1 cellular context compared by ENCODE assay signal in the genomic region with DNA sequence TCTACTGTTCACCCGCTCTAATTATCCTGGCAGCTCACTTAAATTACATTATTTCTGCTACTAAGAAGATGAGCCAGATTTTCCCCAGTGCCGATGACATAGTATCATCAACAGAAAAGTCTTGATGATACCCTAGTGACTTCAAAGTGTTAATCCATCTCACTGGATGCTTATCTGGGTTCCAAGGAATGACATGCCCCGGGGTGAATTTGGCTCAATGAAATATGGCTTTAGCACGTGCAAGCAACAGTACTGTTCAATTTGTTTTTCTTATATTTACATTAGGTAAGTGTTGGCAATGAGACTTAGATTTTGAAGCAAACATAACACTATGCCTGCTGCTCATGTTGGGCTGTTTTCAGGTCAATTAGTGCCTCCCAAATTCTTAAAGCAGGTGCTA.
TF ChIP-seq lines count a peak whose summit lies in the region.

No MANE protein-coding gene starts in this region.

TF ChIP-seq in WTC11, 78 proteins besides CTCF, POLR2A, EP300 and RAD21 (continued from another document):
- TF ChIP-seq, protein P1, sequence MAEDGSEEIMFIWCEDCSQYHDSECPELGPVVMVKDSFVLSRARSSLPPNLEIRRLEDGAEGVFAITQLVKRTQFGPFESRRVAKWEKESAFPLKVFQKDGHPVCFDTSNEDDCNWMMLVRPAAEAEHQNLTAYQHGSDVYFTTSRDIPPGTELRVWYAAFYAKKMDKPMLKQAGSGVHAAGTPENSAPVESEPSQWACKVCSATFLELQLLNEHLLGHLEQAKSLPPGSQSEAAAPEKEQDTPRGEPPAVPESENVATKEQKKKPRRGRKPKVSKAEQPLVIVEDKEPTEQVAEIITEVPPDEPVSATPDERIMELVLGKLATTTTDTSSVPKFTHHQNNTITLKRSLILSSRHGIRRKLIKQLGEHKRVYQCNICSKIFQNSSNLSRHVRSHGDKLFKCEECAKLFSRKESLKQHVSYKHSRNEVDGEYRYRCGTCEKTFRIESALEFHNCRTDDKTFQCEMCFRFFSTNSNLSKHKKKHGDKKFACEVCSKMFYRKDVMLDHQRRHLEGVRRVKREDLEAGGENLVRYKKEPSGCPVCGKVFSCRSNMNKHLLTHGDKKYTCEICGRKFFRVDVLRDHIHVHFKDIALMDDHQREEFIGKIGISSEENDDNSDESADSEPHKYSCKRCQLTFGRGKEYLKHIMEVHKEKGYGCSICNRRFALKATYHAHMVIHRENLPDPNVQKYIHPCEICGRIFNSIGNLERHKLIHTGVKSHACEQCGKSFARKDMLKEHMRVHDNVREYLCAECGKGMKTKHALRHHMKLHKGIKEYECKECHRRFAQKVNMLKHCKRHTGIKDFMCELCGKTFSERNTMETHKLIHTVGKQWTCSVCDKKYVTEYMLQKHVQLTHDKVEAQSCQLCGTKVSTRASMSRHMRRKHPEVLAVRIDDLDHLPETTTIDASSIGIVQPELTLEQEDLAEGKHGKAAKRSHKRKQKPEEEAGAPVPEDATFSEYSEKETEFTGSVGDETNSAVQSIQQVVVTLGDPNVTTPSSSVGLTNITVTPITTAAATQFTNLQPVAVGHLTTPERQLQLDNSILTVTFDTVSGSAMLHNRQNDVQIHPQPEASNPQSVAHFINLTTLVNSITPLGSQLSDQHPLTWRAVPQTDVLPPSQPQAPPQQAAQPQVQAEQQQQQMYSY (CRISPR knock-in tag; IDR thresholded peaks at IDR 0.05) = no peak
- TF ChIP-seq, protein P2, sequence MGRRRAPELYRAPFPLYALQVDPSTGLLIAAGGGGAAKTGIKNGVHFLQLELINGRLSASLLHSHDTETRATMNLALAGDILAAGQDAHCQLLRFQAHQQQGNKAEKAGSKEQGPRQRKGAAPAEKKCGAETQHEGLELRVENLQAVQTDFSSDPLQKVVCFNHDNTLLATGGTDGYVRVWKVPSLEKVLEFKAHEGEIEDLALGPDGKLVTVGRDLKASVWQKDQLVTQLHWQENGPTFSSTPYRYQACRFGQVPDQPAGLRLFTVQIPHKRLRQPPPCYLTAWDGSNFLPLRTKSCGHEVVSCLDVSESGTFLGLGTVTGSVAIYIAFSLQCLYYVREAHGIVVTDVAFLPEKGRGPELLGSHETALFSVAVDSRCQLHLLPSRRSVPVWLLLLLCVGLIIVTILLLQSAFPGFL (CRISPR knock-in tag; IDR thresholded peaks at IDR 0.05; ENCODE audit: borderline replicate concordance) = no peak
- TF ChIP-seq NR2C2 (CRISPR knock-in tag; IDR thresholded peaks at IDR 0.05) = no peak
- TF ChIP-seq ZNF121 (CRISPR knock-in tag; IDR thresholded peaks at IDR 0.05) = no peak
- no peak for TF ChIP-seq NR3C1 (CRISPR knock-in tag; conservative IDR thresholded peaks at IDR 0.05; ENCODE audit: low read depth)
- no peak for TF ChIP-seq GTF2I (CRISPR knock-in tag; conservative IDR thresholded peaks at IDR 0.05)
- TF ChIP-seq NFYB (CRISPR knock-in tag; conservative IDR thresholded peaks at IDR 0.05; ENCODE audit: low read depth) = no peak
- no peak for TF ChIP-seq CBFB (CRISPR knock-in tag; IDR thresholded peaks at IDR 0.05; ENCODE audit: low read depth)
- no peak for TF ChIP-seq SOX15 (CRISPR knock-in tag; IDR thresholded peaks at IDR 0.05)
- TF ChIP-seq, protein P3, sequence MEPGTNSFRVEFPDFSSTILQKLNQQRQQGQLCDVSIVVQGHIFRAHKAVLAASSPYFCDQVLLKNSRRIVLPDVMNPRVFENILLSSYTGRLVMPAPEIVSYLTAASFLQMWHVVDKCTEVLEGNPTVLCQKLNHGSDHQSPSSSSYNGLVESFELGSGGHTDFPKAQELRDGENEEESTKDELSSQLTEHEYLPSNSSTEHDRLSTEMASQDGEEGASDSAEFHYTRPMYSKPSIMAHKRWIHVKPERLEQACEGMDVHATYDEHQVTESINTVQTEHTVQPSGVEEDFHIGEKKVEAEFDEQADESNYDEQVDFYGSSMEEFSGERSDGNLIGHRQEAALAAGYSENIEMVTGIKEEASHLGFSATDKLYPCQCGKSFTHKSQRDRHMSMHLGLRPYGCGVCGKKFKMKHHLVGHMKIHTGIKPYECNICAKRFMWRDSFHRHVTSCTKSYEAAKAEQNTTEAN (CRISPR knock-in tag; IDR thresholded peaks at IDR 0.05) = no peak
- TF ChIP-seq, protein P4, sequence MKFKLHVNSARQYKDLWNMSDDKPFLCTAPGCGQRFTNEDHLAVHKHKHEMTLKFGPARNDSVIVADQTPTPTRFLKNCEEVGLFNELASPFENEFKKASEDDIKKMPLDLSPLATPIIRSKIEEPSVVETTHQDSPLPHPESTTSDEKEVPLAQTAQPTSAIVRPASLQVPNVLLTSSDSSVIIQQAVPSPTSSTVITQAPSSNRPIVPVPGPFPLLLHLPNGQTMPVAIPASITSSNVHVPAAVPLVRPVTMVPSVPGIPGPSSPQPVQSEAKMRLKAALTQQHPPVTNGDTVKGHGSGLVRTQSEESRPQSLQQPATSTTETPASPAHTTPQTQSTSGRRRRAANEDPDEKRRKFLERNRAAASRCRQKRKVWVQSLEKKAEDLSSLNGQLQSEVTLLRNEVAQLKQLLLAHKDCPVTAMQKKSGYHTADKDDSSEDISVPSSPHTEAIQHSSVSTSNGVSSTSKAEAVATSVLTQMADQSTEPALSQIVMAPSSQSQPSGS (CRISPR knock-in tag; IDR thresholded peaks at IDR 0.05; ENCODE audit: borderline replicate concordance, low read depth) = no peak
